2 cellular contexts compared by ENCODE assay signal in the genomic region with DNA sequence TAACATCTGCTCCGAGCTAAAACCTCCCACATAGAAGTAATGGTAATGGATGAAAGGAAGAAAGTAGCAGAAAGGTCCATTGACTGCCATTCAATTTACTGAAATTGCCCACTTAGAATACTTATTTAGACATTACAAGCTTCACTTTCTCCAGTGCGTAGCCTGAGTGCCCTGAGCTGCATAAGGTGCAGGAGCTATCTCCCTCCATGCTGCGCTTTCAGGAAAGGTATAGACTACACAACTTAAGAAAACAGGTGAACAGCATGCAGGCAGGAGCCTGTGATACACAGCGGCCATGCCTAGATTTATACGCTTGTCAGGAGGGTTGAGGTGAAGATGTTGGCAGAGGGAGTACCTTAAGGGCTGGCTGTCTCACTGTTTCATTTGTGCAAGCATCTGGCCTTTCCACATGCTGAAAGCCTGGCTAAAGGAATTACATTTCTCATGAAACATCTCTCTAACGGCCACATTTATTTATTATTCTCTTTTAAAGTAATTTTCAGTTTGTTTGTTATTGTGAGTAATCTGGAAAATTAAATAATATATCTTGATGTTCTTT.
TF ChIP-seq lines count a peak whose summit lies in the region.

No MANE protein-coding gene starts in this region.

TF ChIP-seq in SK-N-SH treated with all-trans-retinoic acid at 6 μM for 48 hours, 23 proteins besides CTCF, POLR2A, EP300 and RAD21:
- TF ChIP-seq TSHZ2 (CRISPR knock-in tag; IDR thresholded peaks at IDR 0.05) = no peak
- TF ChIP-seq, protein P1, sequence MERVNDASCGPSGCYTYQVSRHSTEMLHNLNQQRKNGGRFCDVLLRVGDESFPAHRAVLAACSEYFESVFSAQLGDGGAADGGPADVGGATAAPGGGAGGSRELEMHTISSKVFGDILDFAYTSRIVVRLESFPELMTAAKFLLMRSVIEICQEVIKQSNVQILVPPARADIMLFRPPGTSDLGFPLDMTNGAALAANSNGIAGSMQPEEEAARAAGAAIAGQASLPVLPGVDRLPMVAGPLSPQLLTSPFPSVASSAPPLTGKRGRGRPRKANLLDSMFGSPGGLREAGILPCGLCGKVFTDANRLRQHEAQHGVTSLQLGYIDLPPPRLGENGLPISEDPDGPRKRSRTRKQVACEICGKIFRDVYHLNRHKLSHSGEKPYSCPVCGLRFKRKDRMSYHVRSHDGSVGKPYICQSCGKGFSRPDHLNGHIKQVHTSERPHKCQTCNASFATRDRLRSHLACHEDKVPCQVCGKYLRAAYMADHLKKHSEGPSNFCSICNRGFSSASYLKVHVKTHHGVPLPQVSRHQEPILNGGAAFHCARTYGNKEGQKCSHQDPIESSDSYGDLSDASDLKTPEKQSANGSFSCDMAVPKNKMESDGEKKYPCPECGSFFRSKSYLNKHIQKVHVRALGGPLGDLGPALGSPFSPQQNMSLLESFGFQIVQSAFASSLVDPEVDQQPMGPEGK (CRISPR knock-in tag; IDR thresholded peaks at IDR 0.05; ENCODE audit: borderline replicate concordance) = no peak
- TF ChIP-seq ESRRG (CRISPR knock-in tag; IDR thresholded peaks at IDR 0.05) = no peak
- no peak for TF ChIP-seq ZNF70 (CRISPR knock-in tag; IDR thresholded peaks at IDR 0.05)
- no peak for TF ChIP-seq CSRNP3 (CRISPR knock-in tag; IDR thresholded peaks at IDR 0.05)
- no peak for TF ChIP-seq PPARA (CRISPR knock-in tag; IDR thresholded peaks at IDR 0.05; ENCODE audit: borderline replicate concordance)
- no peak for TF ChIP-seq BACH2 (CRISPR knock-in tag; IDR thresholded peaks at IDR 0.05; ENCODE audit: borderline replicate concordance)
- TF ChIP-seq CSDC2 (CRISPR knock-in tag; IDR thresholded peaks at IDR 0.05) = no peak

TF ChIP-seq in SK-N-SH, 30 proteins besides CTCF, POLR2A, EP300 and RAD21 (continued from another document):
- no peak for TF ChIP-seq ZBTB33 (IDR thresholded peaks at IDR 0.05; ENCODE audit: borderline replicate concordance, low read depth)
- TF ChIP-seq REST (IDR thresholded peaks at IDR 0.05; ENCODE audit: low read depth, low read length) = no peak
- no peak for TF ChIP-seq GABPA (IDR thresholded peaks at IDR 0.05; ENCODE audit: low read depth)
- TF ChIP-seq, protein P2, sequence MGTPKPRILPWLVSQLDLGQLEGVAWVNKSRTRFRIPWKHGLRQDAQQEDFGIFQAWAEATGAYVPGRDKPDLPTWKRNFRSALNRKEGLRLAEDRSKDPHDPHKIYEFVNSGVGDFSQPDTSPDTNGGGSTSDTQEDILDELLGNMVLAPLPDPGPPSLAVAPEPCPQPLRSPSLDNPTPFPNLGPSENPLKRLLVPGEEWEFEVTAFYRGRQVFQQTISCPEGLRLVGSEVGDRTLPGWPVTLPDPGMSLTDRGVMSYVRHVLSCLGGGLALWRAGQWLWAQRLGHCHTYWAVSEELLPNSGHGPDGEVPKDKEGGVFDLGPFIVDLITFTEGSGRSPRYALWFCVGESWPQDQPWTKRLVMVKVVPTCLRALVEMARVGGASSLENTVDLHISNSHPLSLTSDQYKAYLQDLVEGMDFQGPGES (IDR thresholded peaks at IDR 0.05; ENCODE audit: low read depth, low read length) = no peak
- TF ChIP-seq NFIC (IDR thresholded peaks at IDR 0.05; ENCODE audit: borderline replicate concordance) = no peak
- TF ChIP-seq TAF1 (IDR thresholded peaks at IDR 0.05; ENCODE audit: borderline replicate concordance, low read depth, low read length) = no peak
- TF ChIP-seq PBX3 (IDR thresholded peaks at IDR 0.05) = no peak
- TF ChIP-seq RCOR1 (IDR thresholded peaks at IDR 0.05; ENCODE audit: low read length) = no peak
- no peak for TF ChIP-seq USF2 (IDR thresholded peaks at IDR 0.05; ENCODE audit: borderline replicate concordance, low read depth, low read length)
TF ChIP-seq in SK-N-SH: peak in this region for 0.
